Comparison of ENCODE assay signal across 8 cellular contexts in the genomic region with DNA sequence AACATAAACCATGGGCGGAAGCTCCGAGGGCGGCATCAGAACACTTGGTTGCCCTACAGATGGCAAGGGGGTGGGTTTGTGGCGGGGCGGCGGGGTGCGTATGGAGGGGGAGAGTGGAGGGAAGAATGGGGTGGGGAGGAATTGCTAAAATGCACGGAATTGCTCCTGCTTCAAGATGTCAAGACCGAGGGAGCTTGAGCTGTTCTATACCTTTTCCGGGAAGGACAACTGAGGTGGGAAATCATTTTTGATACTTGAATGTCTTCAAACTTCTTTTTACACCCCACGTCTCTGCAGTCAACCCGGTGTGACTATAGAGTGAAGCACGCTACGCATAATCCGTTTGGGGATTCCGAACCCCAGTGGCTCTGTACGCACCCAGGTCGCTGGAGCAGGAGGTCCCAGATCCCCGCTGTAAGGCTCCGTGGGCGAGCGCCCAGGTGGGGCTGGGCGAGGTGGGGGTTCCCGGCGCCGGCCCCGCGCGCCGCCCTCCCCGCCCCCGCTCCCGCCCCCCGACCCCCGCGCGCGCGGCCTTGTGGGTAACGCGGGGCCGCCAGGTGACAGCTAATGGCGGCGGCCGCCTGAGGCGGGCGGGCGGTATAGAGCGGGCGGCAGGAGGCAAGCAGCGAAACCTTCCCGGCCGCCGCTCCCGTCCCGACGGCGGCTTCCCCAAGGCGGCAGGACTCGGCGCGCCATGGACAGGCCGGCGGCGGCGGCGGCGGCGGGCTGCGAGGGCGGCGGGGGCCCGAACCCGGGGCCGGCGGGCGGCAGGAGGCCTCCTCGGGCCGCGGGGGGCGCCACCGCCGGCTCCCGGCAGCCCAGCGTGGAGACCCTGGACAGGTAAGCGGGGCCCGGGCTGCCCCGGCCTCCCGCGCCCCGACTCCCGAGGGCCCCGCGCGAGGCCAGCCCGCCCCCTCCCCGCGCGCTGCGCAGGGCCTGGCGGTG. TPM values are rescaled to one million over a fixed set of nuclear protein-coding genes. Genes with fewer than 3 reads are reported as not detected.
DNase-seq lines count a peak whose midpoint lies in the region; ATAC-seq and TF ChIP-seq lines count a peak whose summit lies in the region.

A gene (plus strand): TSS at position 560 of the 945 bp plus-strand sequence. CDS start 135 bp downstream, at position 695.

- H3K27ac Mint-ChIP-seq in activated naive CD8-positive, alpha-beta T cell treated with anti-CD3 and anti-CD28 coated beads for 36 hours = peak within 1 kb of the TSS; percentile 96

- DNase-seq in AG04449 (ENCODE audit: low read depth, low spot score) (no peak), RKO (ENCODE audit: low spot score) (peak; percentile 23), left ventricle myocardium inferior (peak; percentile 38), retinal pigment epithelial cell (ENCODE audit: low read depth) (no peak), NCI-H2081 treated with DMSO at 0.1 percent for 48 hours (lab: John Stamatoyannopoulos, UW) (no peak)
- peak; percentile 64 for DNase-seq in activated naive CD8-positive, alpha-beta T cell treated with anti-CD3 and anti-CD28 coated beads for 36 hours

- intact Hi-C loops in left ventricle myocardium inferior (cut with micrococcal nuclease) = no loop called here

- TF ChIP-seq CTCF in AG04449 (IDR thresholded peaks at IDR 0.05; ENCODE audit: insufficient read depth, low read length, missing control alignments) (no peak), left ventricle myocardium inferior (IDR thresholded peaks at IDR 0.05; ENCODE audit: borderline replicate concordance) (no peak), retinal pigment epithelial cell (conservative IDR thresholded peaks at IDR 0.05; ENCODE audit: low read depth, low read length) (no peak)

- H3K36me3 Mint-ChIP-seq in activated naive CD8-positive, alpha-beta T cell treated with anti-CD3 and anti-CD28 coated beads for 36 hours = peaks cover 23% of the 10 kb centered on the region

- H3K4me3 ChIP-seq in AG04449 (ENCODE audit: low read depth, low read length) (peak within 1 kb of the TSS; percentile 63), left ventricle myocardium inferior (peak within 1 kb of the TSS; percentile 69), retinal pigment epithelial cell (ENCODE audit: low read length) (peak within 1 kb of the TSS; percentile 67)

- H3K9me3 Mint-ChIP-seq in activated naive CD8-positive, alpha-beta T cell treated with anti-CD3 and anti-CD28 coated beads for 36 hours = no peaks in the 10 kb centered on the region

- peak within 1 kb of the TSS; percentile 82 for H3K27ac ChIP-seq in left ventricle myocardium inferior (replicated peaks)

- H3K4me3 Mint-ChIP-seq in activated naive CD8-positive, alpha-beta T cell treated with anti-CD3 and anti-CD28 coated beads for 36 hours = peak within 1 kb of the TSS; percentile 89

- ATAC-seq in GM19023 (IDR thresholded peaks at IDR 0.05; ENCODE audit: unreplicated experiment) = peak; percentile 51
- peak; percentile 47 for ATAC-seq in HG03135 (IDR thresholded peaks at IDR 0.05; ENCODE audit: unreplicated experiment)

- H3K27me3 ChIP-seq in left ventricle myocardium inferior (ENCODE audit: low read depth) = no peaks in the 10 kb centered on the region

- H3K27me3 Mint-ChIP-seq in activated naive CD8-positive, alpha-beta T cell treated with anti-CD3 and anti-CD28 coated beads for 36 hours = no peaks in the 10 kb centered on the region

- no peaks in the 10 kb centered on the region for H3K9me3 ChIP-seq in left ventricle myocardium inferior (replicated peaks)

- H3K4me1 ChIP-seq in left ventricle myocardium inferior = no peaks in the 10 kb centered on the region

- CTCF ChIA-PET in AG04449 (lab: Yijun Ruan, JAX) = interaction anchor here (1.4 kb wide), 1 partner anchor 12 kb away, joined by 3 read pairs; no protein-coding TSS in a partner anchor

- peaks cover 61% of the 10 kb centered on the region for H3K4me1 Mint-ChIP-seq in activated naive CD8-positive, alpha-beta T cell treated with anti-CD3 and anti-CD28 coated beads for 36 hours

- POLR2A ChIA-PET in AG04449 (lab: Yijun Ruan, JAX) = interaction anchor here (0.6 to 1.1 kb wide), 3 partner anchors 10 to 441 kb away, joined by 3 read pairs; no protein-coding TSS in a partner anchor

- no peaks in the 10 kb centered on the region for H3K36me3 ChIP-seq in left ventricle myocardium inferior

RNA-seq across cellular contexts. Expression of the gene that starts here (rescaled TPM):
- total RNA-seq in activated naive CD8-positive, alpha-beta T cell treated with anti-CD3 and anti-CD28 coated beads for 36 hours = 10 to 100 TPM; 39.8 to 41.4 TPM
- 18.6 TPM for total RNA-seq in left ventricle myocardium inferior

Comparison
In these comparisons a context has a peak if more than half of its experiments do, and no peak if none do; other contexts are left out.
1. DNase-seq: peak in RKO (single experiment), activated naive CD8-positive, alpha-beta T cell treated with anti-CD3 and anti-CD28 coated beads for 36 hours (single experiment) and left ventricle myocardium inferior (single experiment); none in AG04449 (single experiment), retinal pigment epithelial cell (single experiment) and NCI-H2081 treated with DMSO at 0.1 percent for 48 hours (single experiment).
2. Peak in every context shown above with its lines, with median percentiles within 50 percentile points of each other: H3K4me3 ChIP-seq.